In the genomic region with DNA sequence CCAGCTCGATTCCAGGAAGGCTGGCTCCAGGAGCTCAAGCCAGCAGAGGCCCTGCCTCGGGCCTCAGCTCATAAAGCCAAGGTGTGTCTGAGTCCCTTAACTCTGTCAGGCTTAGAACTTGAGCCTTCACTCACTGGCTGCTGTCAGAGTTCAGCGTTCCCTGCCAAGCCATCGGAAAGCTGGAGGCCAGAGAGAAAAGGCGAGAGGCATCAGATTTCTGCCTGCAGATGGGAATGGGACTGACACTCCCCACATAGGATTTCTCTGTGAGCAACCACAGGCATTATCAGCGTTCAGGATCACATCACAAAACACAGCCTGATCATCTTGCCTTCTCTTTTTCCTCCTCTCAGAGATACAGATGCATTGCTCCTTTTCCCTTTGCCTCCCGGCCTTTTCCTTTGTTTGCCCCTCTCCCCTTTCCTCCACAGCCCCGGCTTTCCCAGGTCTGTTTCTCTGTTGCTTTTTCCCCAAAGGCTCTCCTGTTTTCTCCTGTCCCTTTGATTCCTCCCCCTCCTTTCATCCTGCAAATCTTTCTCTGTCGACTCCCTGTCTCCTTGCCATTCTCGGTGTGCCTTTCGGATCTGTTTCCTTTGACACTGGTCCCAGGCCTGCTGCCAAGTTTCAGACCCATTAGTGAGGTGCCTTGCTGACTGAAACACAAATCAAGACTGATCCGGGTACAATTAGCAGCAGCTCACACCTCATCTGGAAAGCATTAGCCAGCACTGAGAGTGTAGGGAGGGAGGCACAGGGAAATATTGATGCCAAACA, we compare ENCODE assay signal across 7 cellular contexts. TPM values are rescaled to one million over a fixed set of nuclear protein-coding genes. Genes with fewer than 3 reads are reported as not detected.
A peak's percentile ranks its signal among the peaks of the same experiment; 100 is the strongest.
DNase-seq lines count a peak whose midpoint lies in the region; ATAC-seq and TF ChIP-seq lines count a peak whose summit lies in the region.

No MANE protein-coding gene starts in this region.

- H3K4me1 Mint-ChIP-seq in activated naive CD4-positive, alpha-beta T cell treated with anti-CD3 and anti-CD28 coated beads, Interleukin-2, amount 10 ng/mL, durations not matched to agents 7 days and 5 days: no peaks in the 10 kb centered on the region

- no peak for TF ChIP-seq POLR2A in transverse colon (IDR thresholded peaks at IDR 0.05)

- ATAC-seq in GM19324 (IDR thresholded peaks at IDR 0.05; ENCODE audit: low FRiP score, unreplicated experiment): no peak

- WGBS in transverse colon (ENCODE audit: low coverage in 1 of 2), 2 donors: 29 to 39% methylated on average over 7 to 12 of the region's 12 CpGs

- CTCF ChIA-PET in activated naive CD4-positive, alpha-beta T cell treated with anti-CD3 and anti-CD28 coated beads, Interleukin-2, amount 10 ng/mL, durations not matched to agents 7 days and 5 days (lab: Charles Lee): no interaction called here

- no peak overlapping the region for H3K4me3 Mint-ChIP-seq in activated naive CD4-positive, alpha-beta T cell treated with anti-CD3 and anti-CD28 coated beads, Interleukin-2, amount 10 ng/mL, durations not matched to agents 7 days and 5 days

- peak; percentile 97 for DNase-seq in NCI-H1092 treated with DMSO at 0.1 percent for 48 hours (lab: John Stamatoyannopoulos, UW)
- DNase-seq in astrocyte of the spinal cord (ENCODE audit: low read depth, low spot score): peak; percentile 72
- DNase-seq in transverse colon: peak; percentile 43
- DNase-seq in COLO829 (ENCODE audit: low spot score): no peak
- no peak for DNase-seq in activated naive CD4-positive, alpha-beta T cell treated with anti-CD3 and anti-CD28 coated beads, Interleukin-2, amount 10 ng/mL, durations not matched to agents 7 days and 5 days

- no peaks in the 10 kb centered on the region for H3K9me3 Mint-ChIP-seq in activated naive CD4-positive, alpha-beta T cell treated with anti-CD3 and anti-CD28 coated beads, Interleukin-2, amount 10 ng/mL, durations not matched to agents 7 days and 5 days

- no peaks in the 10 kb centered on the region for H3K36me3 ChIP-seq in transverse colon

- TF ChIP-seq EP300 in transverse colon (IDR thresholded peaks at IDR 0.05; ENCODE audit: low read depth): no peak

- peaks cover 9 to 26% (median 11%) of the 10 kb centered on the region in 4 donors for H3K4me1 ChIP-seq in transverse colon

- intact Hi-C loops in transverse colon (cut with DNase I; ENCODE audit: low total_unique reads): no loop called here

- H3K27me3 ChIP-seq in layer of hippocampus (ENCODE audit: control insufficient read depth, insufficient read depth, low read length) (no peaks in the 10 kb centered on the region), transverse colon (no peaks in the 10 kb centered on the region)

- H3K9me3 ChIP-seq in transverse colon: no peaks in the 10 kb centered on the region

- H3K36me3 Mint-ChIP-seq in activated naive CD4-positive, alpha-beta T cell treated with anti-CD3 and anti-CD28 coated beads, Interleukin-2, amount 10 ng/mL, durations not matched to agents 7 days and 5 days: no peaks in the 10 kb centered on the region

- peaks cover 6% of the 10 kb centered on the region for H3K27me3 Mint-ChIP-seq in activated naive CD4-positive, alpha-beta T cell treated with anti-CD3 and anti-CD28 coated beads, Interleukin-2, amount 10 ng/mL, durations not matched to agents 7 days and 5 days

- H3K27ac Mint-ChIP-seq in activated naive CD4-positive, alpha-beta T cell treated with anti-CD3 and anti-CD28 coated beads, Interleukin-2, amount 10 ng/mL, durations not matched to agents 7 days and 5 days: no peak overlapping the region

- in situ Hi-C loops in astrocyte of the spinal cord (cut with HindIII; ENCODE audit: low sequenced_read_pairs) (no loop called here), transverse colon (cut with MboI; ENCODE audit: low pct_ligation_motif_present in 1 of 4, low pct_unique_long_range_greater_than_20kb in 1 of 4, low sequenced_read_pairs in 3 of 4) (no loop called here)

- H3K27ac ChIP-seq in layer of hippocampus (ENCODE audit: low read depth, low read length): peak overlapping the region; percentile 35
- peak overlapping the region; percentile 62 to 85 (median 73) for H3K27ac ChIP-seq in transverse colon

- TF ChIP-seq CTCF in astrocyte of the spinal cord (IDR thresholded peaks at IDR 0.05; ENCODE audit: low read depth, low read length) (no peak), transverse colon (IDR thresholded peaks at IDR 0.05) (no peak)

- H3K4me3 ChIP-seq in astrocyte of the spinal cord (ENCODE audit: low read depth, low read length): no peak overlapping the region
- H3K4me3 ChIP-seq in transverse colon: no peak overlapping the region

RNA-seq across cellular contexts. Expression of a gene that starts 44.5 kb away (rescaled TPM):
- total RNA-seq in transverse colon: 10 to 100 TPM; 15.2 to 77.4 (median 45.4) TPM

Comparison
In these comparisons a context has a peak if more than half of its experiments do, and no peak if none do; other contexts are left out.
1. DNase-seq: peak in NCI-H1092 treated with DMSO at 0.1 percent for 48 hours (single experiment), astrocyte of the spinal cord (single experiment) and transverse colon (single experiment); none in COLO829 (single experiment) and activated naive CD4-positive, alpha-beta T cell treated with anti-CD3 and anti-CD28 coated beads, Interleukin-2, amount 10 ng/mL, durations not matched to agents 7 days and 5 days (single experiment).